ENCODE assay signal across 18 cellular contexts in the genomic region with DNA sequence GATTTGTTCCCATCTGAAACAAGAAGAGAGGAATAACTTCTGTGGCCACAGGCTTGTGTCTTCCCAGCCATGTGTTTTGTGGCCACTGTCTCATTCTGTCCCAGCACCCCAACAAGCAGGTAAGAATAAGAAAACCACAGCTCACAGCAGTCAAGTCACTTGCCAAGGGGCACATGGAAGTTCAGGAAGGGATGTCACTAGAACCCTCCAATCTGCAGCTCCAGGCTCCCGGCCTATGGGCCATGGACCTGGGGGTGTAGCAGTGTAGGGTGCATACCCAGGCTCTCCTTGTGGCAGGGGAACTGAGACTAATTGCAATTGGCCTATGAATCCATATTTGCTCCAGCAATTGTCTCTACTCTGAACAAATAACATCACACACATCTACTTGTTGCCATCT.
DNase-seq lines count a peak whose midpoint lies in the region; ATAC-seq and TF ChIP-seq lines count a peak whose summit lies in the region.
"Had no signal": no experiment of that assay in that cellular context is flagged by ENCODE, and none has a peak within 500 bp of the region (broad histone marks: within the 10 kb centered on the region; RNA-seq: fewer than 3 reads in every experiment).

No MANE protein-coding gene starts in this region.

- no peaks in the 10 kb centered on the region for H3K27me3 ChIP-seq in BLaER1
- no peaks in the 10 kb centered on the region for H3K27me3 ChIP-seq in RWPE2 (ENCODE audit: insufficient read depth, poor library complexity, severe bottlenecking)
- H3K27me3 ChIP-seq in esophagus (ENCODE audit: control insufficient read depth in 1 of 2, insufficient read depth in 2 of 2, low read length in 2 of 2): no peaks in the 10 kb centered on the region
- peaks cover 9 to 44% of the 10 kb centered on the region in 2 experiments for H3K27me3 ChIP-seq in mesenchymal stem cell (ENCODE audit: control insufficient read depth in 1 of 2, insufficient read depth in 1 of 2, low read length in 2 of 2)

- no peak overlapping the region for H3K9ac ChIP-seq in BLaER1
- no peak overlapping the region for H3K9ac ChIP-seq in mesenchymal stem cell (ENCODE audit: low read length)

- H4K91ac ChIP-seq in mesenchymal stem cell (ENCODE audit: low read length): no peak overlapping the region

- H3K14ac ChIP-seq in mesenchymal stem cell (ENCODE audit: low read length in 2 of 2): no peak overlapping the region

- no peak overlapping the region for H3K27ac ChIP-seq in BLaER1
- H3K27ac ChIP-seq in RWPE2 (ENCODE audit: poor library complexity, severe bottlenecking): peak overlapping the region; percentile 62
- H3K27ac ChIP-seq in esophagus (ENCODE audit: low read depth in 2 of 2, low read length in 1 of 2): peak overlapping the region; percentile 40 to 47
- H3K27ac ChIP-seq in mesenchymal stem cell (ENCODE audit: low read length, poor library complexity, severe bottlenecking): no peak overlapping the region

- H3K4me2 ChIP-seq in BLaER1 (peak overlapping the region; percentile 67), mesenchymal stem cell (ENCODE audit: low read length, poor library complexity, severe bottlenecking) (no peak overlapping the region)

- no peak overlapping the region for H3K4me3 ChIP-seq in BLaER1
- H3K4me3 ChIP-seq in RWPE2 (ENCODE audit: severe bottlenecking): no peak overlapping the region
- no peak overlapping the region for H3K4me3 ChIP-seq in esophagus (ENCODE audit: low read depth in 1 of 2, low read length in 2 of 2)
- H3K4me3 ChIP-seq in mesenchymal stem cell (ENCODE audit: insufficient read depth in 1 of 2, low read depth in 1 of 2, low read length in 2 of 2): no peak overlapping the region

- no peak overlapping the region for H2BK12ac ChIP-seq in mesenchymal stem cell (ENCODE audit: low read length in 2 of 2)

- ATAC-seq in RWPE2 (ENCODE audit: low read depth) (no peak), HG02642 (IDR thresholded peaks at IDR 0.05; ENCODE audit: poor library complexity, unreplicated experiment) (no peak)

- no peaks in the 10 kb centered on the region for H4K20me1 ChIP-seq in BLaER1

- no peaks in the 10 kb centered on the region for H3K79me1 ChIP-seq in mesenchymal stem cell (replicated peaks; ENCODE audit: low read length, poor library complexity, severe bottlenecking)

- H2BK120ac ChIP-seq in mesenchymal stem cell (ENCODE audit: low read depth, low read length): no peak overlapping the region

- H2BK5ac ChIP-seq in mesenchymal stem cell (ENCODE audit: low read depth, low read length, poor library complexity, severe bottlenecking): no peak overlapping the region

- 83 to 100% methylated on average over 1 of the region's 1 CpG for WGBS in esophagus, 2 donors
- 94% methylated on average over 1 of the region's 1 CpG for WGBS in mesenchymal stem cell

- H3K4me1 ChIP-seq in BLaER1 (peaks cover 31% of the 10 kb centered on the region), RWPE2 (ENCODE audit: insufficient read depth, poor library complexity, severe bottlenecking) (peaks cover 20% of the 10 kb centered on the region), esophagus (ENCODE audit: control insufficient read depth in 2 of 2, insufficient read depth in 2 of 2, low read length in 1 of 2) (peaks cover 0 to 9% of the 10 kb centered on the region in 2 donors), mesenchymal stem cell (ENCODE audit: control insufficient read depth, insufficient read depth, low read depth, low read length) (no peaks in the 10 kb centered on the region)

- no peak overlapping the region for H3K23ac ChIP-seq in mesenchymal stem cell (ENCODE audit: low read length in 2 of 2)

- DNase-seq in RWPE2 (ENCODE audit: low spot score) (no peak), mesenteric fat pad (ENCODE audit: low spot score) (peak; percentile 65), GM10248 (ENCODE audit: extremely low spot score) (no peak), NAMALWA (ENCODE audit: low spot score) (no peak), mesenchymal stem cell (no peak)
- DNase-seq: 8988T; C1 segment of cervical spinal cord; CD4-positive, CD25-positive, alpha-beta regulatory T cell; CD8-positive, alpha-beta memory T cell; COR-L47; DMS 273 treated with DMSO at 0.1 percent for 48 hours; DMS53; DND-41; EL; H9 had no signal

- peaks cover 18% of the 10 kb centered on the region for H3K9me3 ChIP-seq in BLaER1
- H3K9me3 ChIP-seq in RWPE2 (ENCODE audit: severe bottlenecking): no peaks in the 10 kb centered on the region
- H3K9me3 ChIP-seq in esophagus (ENCODE audit: control insufficient read depth in 2 of 2, insufficient read depth in 1 of 2, low read depth in 1 of 2, low read length in 1 of 2): peaks cover 0 to 2% of the 10 kb centered on the region in 2 donors
- H3K9me3 ChIP-seq in mesenchymal stem cell (ENCODE audit: control insufficient read depth, low read length): peaks cover 9% of the 10 kb centered on the region

- TF ChIP-seq CTCF in RWPE2 (IDR thresholded peaks at IDR 0.05; ENCODE audit: poor library complexity, severe bottlenecking): no peak
- TF ChIP-seq CTCF in GM10248 (IDR thresholded peaks at IDR 0.05; ENCODE audit: control extremely low read depth, extremely low read depth, low read depth, missing control alignments): no peak

- CTCF ChIA-PET in GM10248 (lab: Yijun Ruan, JAX): interaction anchor here (1.0 to 1.2 kb wide), 2 partner anchors 9 to 12 kb away, joined by 3 read pairs; no protein-coding TSS in a partner anchor

- H2AFZ ChIP-seq in mesenchymal stem cell (ENCODE audit: low read depth, low read length): no peak overlapping the region

- no peak overlapping the region for H3K18ac ChIP-seq in mesenchymal stem cell (ENCODE audit: low read depth in 1 of 2, low read length in 2 of 2)

- POLR2A ChIA-PET in GM10248 (lab: Yijun Ruan, JAX): no interaction called here

- no peak overlapping the region for H4K8ac ChIP-seq in mesenchymal stem cell (ENCODE audit: low read length)

- no peak overlapping the region for H2AK5ac ChIP-seq in mesenchymal stem cell (ENCODE audit: low read length, severe bottlenecking)

- no peaks in the 10 kb centered on the region for H3K36me3 ChIP-seq in BLaER1
- no peaks in the 10 kb centered on the region for H3K36me3 ChIP-seq in RWPE2 (ENCODE audit: low read depth)
- H3K36me3 ChIP-seq in esophagus (ENCODE audit: control insufficient read depth in 2 of 2, insufficient read depth in 2 of 2, low read length in 1 of 2): no peaks in the 10 kb centered on the region
- H3K36me3 ChIP-seq in mesenchymal stem cell (ENCODE audit: control insufficient read depth in 1 of 2, insufficient read depth in 2 of 2, low read depth in 1 of 2, low read length in 2 of 2): no peaks in the 10 kb centered on the region

- H3K4ac ChIP-seq in mesenchymal stem cell (ENCODE audit: low read depth in 1 of 2, low read length in 2 of 2): no peak overlapping the region

- H2BK15ac ChIP-seq in mesenchymal stem cell (ENCODE audit: low read depth, poor library complexity, severe bottlenecking): no peak overlapping the region

Comparison
In these comparisons a context has a peak if more than half of its experiments do, and no peak if none do; other contexts are left out.
1. H3K27ac ChIP-seq: peak in RWPE2 (single experiment) and esophagus (2 of 2); none in BLaER1 (single experiment) and mesenchymal stem cell (single experiment).